In genomic region chr4:154018659-154019058, GRCh38 we compare ENCODE assay signal across 13 cellular contexts.
DNase-seq lines count a peak whose midpoint lies in the region; TF ChIP-seq lines count a peak whose summit lies in the region.
"Had no signal": no experiment of that assay in that cellular context is flagged by ENCODE, and none has a peak within 500 bp of the region (broad histone marks: within the 10 kb centered on the region; RNA-seq: fewer than 3 reads in every experiment).

No MANE protein-coding gene starts in this region.

- TF ChIP-seq CTCF in GM06990 (IDR thresholded peaks at IDR 0.05; ENCODE audit: insufficient read depth, low read length, poor library complexity, severe bottlenecking) (peak; percentile 21), MM.1S (IDR thresholded peaks at IDR 0.05; ENCODE audit: low read length) (0 out of 2 replicates have a peak, but pooled peaks have one; percentile 18)

- H3K9me3 Mint-ChIP-seq in activated naive CD8-positive, alpha-beta T cell treated with anti-CD3 and anti-CD28 coated beads for 36 hours = no peaks in the 10 kb centered on the region
- H3K9me3 Mint-ChIP-seq: central memory CD8-positive, alpha-beta T cell had no signal

- no peak overlapping the region for H3K23ac ChIP-seq in neuronal stem cell (ENCODE audit: low read depth, low read length, poor library complexity)

- no peaks in the 10 kb centered on the region for H3K9me2 ChIP-seq in MM.1S (replicated peaks; ENCODE audit: insufficient read depth, low read length)

- no peak overlapping the region for H2BK120ac ChIP-seq in neuronal stem cell (ENCODE audit: low read depth, low read length)

- H4K20me1 ChIP-seq in MM.1S (ENCODE audit: insufficient read depth, low read length) = no peaks in the 10 kb centered on the region

- DNase-seq in GM06990 (ENCODE audit: extremely low read depth, insufficient read length) (no peak), MM.1S (no peak), neuronal stem cell (ENCODE audit: low spot score) (peak; percentile 46), kidney tubule cell (ENCODE audit: low spot score) (no peak), NCI-H226 (no peak), NCI-H187 (lab: John Stamatoyannopoulos, UW) (no peak), NCI-H524 treated with DMSO at 0.1 percent for 48 hours (lab: John Stamatoyannopoulos, UW) (no peak)
- peak; percentile 21 for DNase-seq in activated naive CD8-positive, alpha-beta T cell treated with anti-CD3 and anti-CD28 coated beads for 36 hours
- DNase-seq: KBM-7, left lung, NCI-H446 treated with DMSO at 0.1 percent for 48 hours had no signal

- no peak overlapping the region for H2BK5ac ChIP-seq in neuronal stem cell (ENCODE audit: low read length)

- no peak overlapping the region for H3K27ac Mint-ChIP-seq in activated naive CD8-positive, alpha-beta T cell treated with anti-CD3 and anti-CD28 coated beads for 36 hours
- H3K27ac Mint-ChIP-seq: CD4-positive, alpha-beta memory T cell had no signal

- no peak overlapping the region for H2BK12ac ChIP-seq in neuronal stem cell (ENCODE audit: low read length)

- H3K4me1 ChIP-seq in MM.1S (ENCODE audit: low read length) = no peaks in the 10 kb centered on the region
- H3K4me1 ChIP-seq in neuronal stem cell (ENCODE audit: control insufficient read depth in 2 of 2, insufficient read depth in 1 of 2, low read depth in 1 of 2, low read length in 2 of 2) = peaks cover 0 to 6% of the 10 kb centered on the region in 2 donors
- H3K4me1 ChIP-seq: left lung had no signal

- no peak overlapping the region for H3K9ac ChIP-seq in MM.1S (ENCODE audit: low read length)
- H3K9ac ChIP-seq in neuronal stem cell (ENCODE audit: low read depth, low read length, poor library complexity) = no peak overlapping the region

- H3K27ac ChIP-seq in MM.1S (ENCODE audit: low read length) = no peak overlapping the region
- no peak overlapping the region for H3K27ac ChIP-seq in neuronal stem cell (replicated peaks; ENCODE audit: low read length)
- H3K27ac ChIP-seq: left lung had no signal

- no peaks in the 10 kb centered on the region for H3K9me3 ChIP-seq in MM.1S (replicated peaks; ENCODE audit: insufficient read depth, low read length)
- H3K9me3 ChIP-seq in neuronal stem cell (replicated peaks in 1 of 2; ENCODE audit: control insufficient read depth in 2 of 2, insufficient read depth in 1 of 2, low read depth in 1 of 2, low read length in 2 of 2) = peaks cover 0 to 5% of the 10 kb centered on the region in 2 donors
- H3K9me3 ChIP-seq: left lung had no signal

- H3K4me3 Mint-ChIP-seq in activated naive CD8-positive, alpha-beta T cell treated with anti-CD3 and anti-CD28 coated beads for 36 hours = no peak overlapping the region
- H3K4me3 Mint-ChIP-seq: CD4-positive, alpha-beta memory T cell; central memory CD8-positive, alpha-beta T cell had no signal

- H3K14ac ChIP-seq in neuronal stem cell (ENCODE audit: low read length) = no peak overlapping the region

- no peaks in the 10 kb centered on the region for H3F3A ChIP-seq in MM.1S (ENCODE audit: insufficient read depth, low read length)

- no peaks in the 10 kb centered on the region for H3K4me1 Mint-ChIP-seq in activated naive CD8-positive, alpha-beta T cell treated with anti-CD3 and anti-CD28 coated beads for 36 hours
- H3K4me1 Mint-ChIP-seq: CD4-positive, alpha-beta memory T cell; central memory CD8-positive, alpha-beta T cell had no signal

- no peak overlapping the region for H4K8ac ChIP-seq in neuronal stem cell (ENCODE audit: low read depth, low read length)

- H3K4me2 ChIP-seq in MM.1S (ENCODE audit: low read depth, low read length) (no peak overlapping the region), neuronal stem cell (ENCODE audit: insufficient read depth, low read length, poor library complexity, severe bottlenecking) (no peak overlapping the region)

- no peak overlapping the region for H3K4ac ChIP-seq in neuronal stem cell (ENCODE audit: low read length)

- no peaks in the 10 kb centered on the region for H3K36me3 Mint-ChIP-seq in activated naive CD8-positive, alpha-beta T cell treated with anti-CD3 and anti-CD28 coated beads for 36 hours
- H3K36me3 Mint-ChIP-seq: CD4-positive, alpha-beta memory T cell had no signal

- H2AFZ ChIP-seq in MM.1S (ENCODE audit: low read length) (no peak overlapping the region), neuronal stem cell (ENCODE audit: low read length) (no peak overlapping the region)

- H3K79me1 ChIP-seq in neuronal stem cell (ENCODE audit: low read depth, low read length) = no peaks in the 10 kb centered on the region

- no peak overlapping the region for H2AK5ac ChIP-seq in neuronal stem cell (ENCODE audit: low read depth, low read length)

- H2BK15ac ChIP-seq in neuronal stem cell (ENCODE audit: low read length) = no peak overlapping the region

- no CpG with 5 or more reads among the region's 4 CpGs for WGBS in neuronal stem cell (ENCODE audit: extremely low coverage in 2 of 2, insufficient read length in 2 of 2, insufficient replicate concordance in 1 of 2), 2 donors

- no peaks in the 10 kb centered on the region for H3K36me3 ChIP-seq in GM06990 (ENCODE audit: control insufficient read depth, insufficient read depth, low read length)
- H3K36me3 ChIP-seq in MM.1S (replicated peaks; ENCODE audit: insufficient read depth, low read length) = no peaks in the 10 kb centered on the region
- H3K36me3 ChIP-seq in neuronal stem cell (replicated peaks in 1 of 2; ENCODE audit: control insufficient read depth in 2 of 2, insufficient read depth in 2 of 2, low read length in 2 of 2) = no peaks in the 10 kb centered on the region
- H3K36me3 ChIP-seq: left lung had no signal

- H3K27me3 Mint-ChIP-seq in activated naive CD8-positive, alpha-beta T cell treated with anti-CD3 and anti-CD28 coated beads for 36 hours = peaks cover 28% of the 10 kb centered on the region
- H3K27me3 Mint-ChIP-seq: central memory CD8-positive, alpha-beta T cell had no signal

- H3K18ac ChIP-seq in neuronal stem cell (ENCODE audit: low read length) = no peak overlapping the region

- H3K79me2 ChIP-seq in MM.1S (ENCODE audit: low read length) = no peaks in the 10 kb centered on the region

- H3K27me3 ChIP-seq in GM06990 (replicated peaks; ENCODE audit: control insufficient read depth, insufficient read depth, low read length) (no peaks in the 10 kb centered on the region), MM.1S (replicated peaks; ENCODE audit: insufficient read depth, low read length) (no peaks in the 10 kb centered on the region), neuronal stem cell (ENCODE audit: control insufficient read depth in 3 of 3, insufficient read depth in 3 of 3, low read depth in 1 of 3, low read length in 3 of 3) (no peaks in the 10 kb centered on the region)
- H3K27me3 ChIP-seq: left lung had no signal

- H3K4me3 ChIP-seq in GM06990 (replicated peaks; ENCODE audit: low read depth, low read length) (no peak overlapping the region), MM.1S (ENCODE audit: low read length) (no peak overlapping the region), neuronal stem cell (ENCODE audit: low read length in 2 of 2) (no peak overlapping the region)
- H3K4me3 ChIP-seq: left lung had no signal

- H4K91ac ChIP-seq in neuronal stem cell (ENCODE audit: low read depth, low read length, poor library complexity) = no peak overlapping the region

Comparison
In these comparisons a context has a peak if more than half of its experiments do, and no peak if none do; other contexts are left out.
1. DNase-seq: peak in activated naive CD8-positive, alpha-beta T cell treated with anti-CD3 and anti-CD28 coated beads for 36 hours (single experiment) and neuronal stem cell (single experiment); none in GM06990 (single experiment), MM.1S (single experiment), kidney tubule cell (single experiment), NCI-H226 (single experiment), NCI-H187 (0 of 2) and NCI-H524 treated with DMSO at 0.1 percent for 48 hours (single experiment).